ENCODE assay signal across 21 cellular contexts in the genomic region with DNA sequence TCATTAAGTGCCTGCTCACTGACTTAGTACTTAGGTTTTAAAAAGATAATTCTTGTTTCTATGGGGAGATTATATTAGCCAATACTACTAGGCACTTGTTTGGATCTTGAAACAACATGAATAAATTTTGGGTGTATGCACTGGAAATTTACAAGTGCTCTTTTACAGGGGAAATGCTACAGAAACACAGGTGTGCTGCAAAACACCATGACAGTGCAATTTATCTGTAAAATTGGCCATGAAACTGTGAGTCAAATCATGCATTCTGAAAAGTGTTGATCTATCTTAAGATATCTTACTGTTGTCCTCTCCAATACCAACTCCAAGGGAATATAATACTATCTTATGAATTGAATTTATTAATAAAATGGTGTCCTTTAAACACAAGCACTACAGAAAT. TPM values are rescaled to one million over a fixed set of nuclear protein-coding genes. Genes with fewer than 3 reads are reported as not detected.
"Had no signal": no experiment of that assay in that cellular context is flagged by ENCODE, and none has a peak within 500 bp of the region (broad histone marks: within the 10 kb centered on the region; RNA-seq: fewer than 3 reads in every experiment).

No MANE protein-coding gene starts in this region.

- H3K9me3 Mint-ChIP-seq: activated CD4-positive, alpha-beta T cell treated with anti-CD3 and anti-CD28 coated beads, Interleukin-2, amount 10 ng/mL, durations not matched to agents 24 days and 14 days; activated CD8-positive, alpha-beta T cell treated with anti-CD3 and anti-CD28 coated beads for 36 hours; activated naive CD4-positive, alpha-beta T cell treated with anti-CD3 and anti-CD28 coated beads for 36 hours; stimulated activated naive CD8-positive, alpha-beta T cell treated with anti-CD3 and anti-CD28 coated beads, Interleukin-15, Interleukin-2, amounts not matched to agents 100 ng/mL and 50 ng/mL, for 24 hours had no signal

- H3K9me3 ChIP-seq: tibial nerve, uterus had no signal

- DNase-seq: activated CD4-positive, alpha-beta T cell treated with anti-CD3 and anti-CD28 coated beads, Interleukin-2, amount 10 ng/mL, durations not matched to agents 24 days and 14 days; activated CD8-positive, alpha-beta T cell treated with anti-CD3 and anti-CD28 coated beads for 36 hours; activated naive CD4-positive, alpha-beta T cell treated with anti-CD3 and anti-CD28 coated beads for 36 hours; activated naive CD8-positive, alpha-beta T cell treated with anti-CD3 and anti-CD28 coated beads, Interleukin-2, amount 50 U/mL, for 24 hours; activated T-cell treated with anti-CD3 and anti-CD28 coated beads, Interleukin-2, amount 50 U/mL, for 1 hour; brain microvascular endothelial cell; central memory CD4-positive, alpha-beta T cell; kidney; natural killer cell; occipital lobe; T-helper 9 cell; uterus had no signal

- H3K36me3 ChIP-seq: brain microvascular endothelial cell, tibial nerve, uterus had no signal

- H3K36me3 Mint-ChIP-seq: natural killer cell had no signal

- H3K4me1 Mint-ChIP-seq: activated CD4-positive, alpha-beta T cell treated with anti-CD3 and anti-CD28 coated beads, Interleukin-2, amount 10 ng/mL, durations not matched to agents 24 days and 14 days; activated naive CD8-positive, alpha-beta T cell treated with anti-CD3 and anti-CD28 coated beads, Interleukin-2, amount 50 U/mL, for 24 hours; natural killer cell had no signal

- H3K4me3 Mint-ChIP-seq: activated CD4-positive, alpha-beta T cell treated with anti-CD3 and anti-CD28 coated beads, Interleukin-2, amount 10 ng/mL, durations not matched to agents 24 days and 14 days; activated CD8-positive, alpha-beta T cell treated with anti-CD3 and anti-CD28 coated beads for 36 hours; activated naive CD4-positive, alpha-beta T cell treated with anti-CD3 and anti-CD28 coated beads for 36 hours; activated naive CD8-positive, alpha-beta T cell treated with anti-CD3 and anti-CD28 coated beads, Interleukin-2, amount 50 U/mL, for 24 hours; natural killer cell; stimulated activated naive CD8-positive, alpha-beta T cell treated with anti-CD3 and anti-CD28 coated beads, Interleukin-15, Interleukin-2, amounts not matched to agents 100 ng/mL and 50 ng/mL, for 24 hours had no signal

- H3K27me3 ChIP-seq: brain microvascular endothelial cell, tibial nerve had no signal

- H3K27ac Mint-ChIP-seq: activated CD4-positive, alpha-beta T cell treated with anti-CD3 and anti-CD28 coated beads, Interleukin-2, amount 10 ng/mL, durations not matched to agents 24 days and 14 days; activated CD8-positive, alpha-beta T cell treated with anti-CD3 and anti-CD28 coated beads for 36 hours; activated naive CD4-positive, alpha-beta T cell treated with anti-CD3 and anti-CD28 coated beads for 36 hours; activated naive CD8-positive, alpha-beta T cell treated with anti-CD3 and anti-CD28 coated beads, Interleukin-2, amount 50 U/mL, for 24 hours; natural killer cell; stimulated activated naive CD8-positive, alpha-beta T cell treated with anti-CD3 and anti-CD28 coated beads, Interleukin-15, Interleukin-2, amounts not matched to agents 100 ng/mL and 50 ng/mL, for 24 hours had no signal

- H3K4me1 ChIP-seq: uterus had no signal

- H3K4me3 ChIP-seq: lung, tibial nerve, uterus had no signal

- H3K27me3 Mint-ChIP-seq: activated CD4-positive, alpha-beta T cell treated with anti-CD3 and anti-CD28 coated beads, Interleukin-2, amount 10 ng/mL, durations not matched to agents 24 days and 14 days had no signal

RNA-seq across cellular contexts. Expression of gene PCDHB1, which starts 12.1 kb away (rescaled TPM):
- total RNA-seq: activated CD4-positive, alpha-beta T cell treated with anti-CD3 and anti-CD28 coated beads, Interleukin-2, amount 10 ng/mL, durations not matched to agents 24 days and 14 days; activated CD8-positive, alpha-beta T cell treated with anti-CD3 and anti-CD28 coated beads for 36 hours; activated naive CD4-positive, alpha-beta T cell treated with anti-CD3 and anti-CD28 coated beads for 36 hours; epithelial cell of proximal tubule; fibroblast of lung; foreskin keratinocyte; left lobe of liver; natural killer cell; posterior vena cava; skeletal muscle tissue had no signal

RNA-seq across cellular contexts. Expression of gene PCDHB2, which starts 55.4 kb away (rescaled TPM):
- total RNA-seq: activated CD4-positive, alpha-beta T cell treated with anti-CD3 and anti-CD28 coated beads, Interleukin-2, amount 10 ng/mL, durations not matched to agents 24 days and 14 days; activated CD8-positive, alpha-beta T cell treated with anti-CD3 and anti-CD28 coated beads for 36 hours; activated naive CD4-positive, alpha-beta T cell treated with anti-CD3 and anti-CD28 coated beads for 36 hours; natural killer cell had no signal
